In genomic region chr4:99078931-99079624, GRCh38 we compare ENCODE assay signal across 1 cellular context.
TF ChIP-seq lines count a peak whose summit lies in the region.

No MANE protein-coding gene starts in this region.

TF ChIP-seq in K562, 482 proteins besides CTCF, POLR2A, EP300 and RAD21:
- TF ChIP-seq MAFK (IDR thresholded peaks at IDR 0.05; ENCODE audit: low read length) (peak; percentile 44; the same call in 1 of the 2 replicates), MAFG (tag; conservative IDR thresholded peaks at IDR 0.05) (peak; percentile 72), ZNF316 (IDR thresholded peaks at IDR 0.05) (peak; percentile 83), MBD2 (IDR thresholded peaks at IDR 0.05; ENCODE audit: borderline replicate concordance, low read depth) (no peak), NFE2 (IDR thresholded peaks at IDR 0.05; ENCODE audit: low read depth) (peak; percentile 40; the same call in 1 of the 2 replicates), E2F8 (IDR thresholded peaks at IDR 0.05; ENCODE audit: low read depth, partially characterized antibody) (no peak), KDM1A (IDR thresholded peaks at IDR 0.05) (no peak), MEF2D (tag; conservative IDR thresholded peaks at IDR 0.05; ENCODE audit: low read depth) (no peak), RNF2 (IDR thresholded peaks at IDR 0.05) (no peak), C11orf30 (IDR thresholded peaks at IDR 0.05; ENCODE audit: low read depth) (peak; percentile 81), MAFF (IDR thresholded peaks at IDR 0.05; ENCODE audit: low read length) (peak; percentile 71), BCL6 (CRISPR knock-in tag; IDR thresholded peaks at IDR 0.05) (no peak)
